ENCODE assay signal across 8 cellular contexts in the genomic region with DNA sequence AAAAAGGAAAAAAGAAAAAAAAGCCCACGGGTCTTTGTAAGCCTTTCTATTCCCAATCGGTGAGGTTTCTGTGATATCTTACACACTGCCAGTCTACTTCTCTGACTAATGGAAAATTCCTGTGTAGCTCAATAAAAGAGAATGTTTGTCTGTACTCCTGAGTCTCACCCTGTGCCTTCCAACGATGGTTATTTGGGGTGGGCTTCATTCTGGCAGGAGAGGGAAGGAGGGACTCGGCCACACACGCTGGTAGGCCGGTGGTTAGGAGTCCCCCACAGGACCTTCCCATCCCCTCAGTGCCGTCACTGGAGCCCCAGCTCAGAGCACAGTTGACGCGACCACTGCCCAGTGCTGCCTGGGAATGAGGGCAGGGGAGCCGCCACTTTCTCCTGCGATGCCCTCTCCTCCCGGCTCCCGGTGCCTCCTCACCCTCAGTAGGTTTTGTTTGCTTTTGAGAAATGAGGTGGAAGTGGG.
DNase-seq lines count a peak whose midpoint lies in the region; ATAC-seq and TF ChIP-seq lines count a peak whose summit lies in the region.

No MANE protein-coding gene starts in this region.

- no peaks in the 10 kb centered on the region for H3K27me3 ChIP-seq in trophoblast cell (ENCODE audit: insufficient read depth, low read length)

- peak overlapping the region; percentile 22 for H4K91ac ChIP-seq in trophoblast cell (ENCODE audit: low read depth, low read length)

- no peak for DNase-seq in activated naive CD4-positive, alpha-beta T cell treated with anti-CD3 and anti-CD28 coated beads, Interleukin-2, amount 10 ng/mL, durations not matched to agents 7 days and 5 days
- no peak for DNase-seq in activated naive CD4-positive, alpha-beta T cell treated with Interleukin-2 at 50 U/mL for 16 hours
- DNase-seq in WTC11 (ENCODE audit: low spot score) (peak; percentile 14), fibroblast of the aortic adventitia (ENCODE audit: low read depth) (peak; percentile 63), trophoblast cell (peak in 1 of 2 donors; percentile 22), NCI-H2171 treated with DMSO at 0.1 percent for 48 hours (lab: John Stamatoyannopoulos, UW) (no peak), NCI-H187 (lab: John Stamatoyannopoulos, UW) (no peak)

- peak overlapping the region; percentile 94 for H3K27ac Mint-ChIP-seq in activated naive CD4-positive, alpha-beta T cell treated with anti-CD3 and anti-CD28 coated beads, Interleukin-2, amount 10 ng/mL, durations not matched to agents 7 days and 5 days
- peak overlapping the region; percentile 33; the same call in 1 of the 2 replicates for H3K27ac Mint-ChIP-seq in WTC11

- peaks cover 11 to 18% of the 10 kb centered on the region in 2 experiments for H3K4me1 ChIP-seq in trophoblast cell (ENCODE audit: control insufficient read depth in 1 of 2, insufficient read depth in 2 of 2, low read length in 2 of 2)

- no peaks in the 10 kb centered on the region for H3K79me2 ChIP-seq in trophoblast cell (ENCODE audit: control insufficient read depth, insufficient read depth, low read length, poor library complexity)

- peak overlapping the region; percentile 55 for H2AK5ac ChIP-seq in trophoblast cell (ENCODE audit: low read length)

- no peak overlapping the region for H3K14ac ChIP-seq in trophoblast cell (ENCODE audit: low read length)

- H3K23ac ChIP-seq in trophoblast cell (ENCODE audit: low read length) = no peak overlapping the region

- H2BK5ac ChIP-seq in trophoblast cell (ENCODE audit: low read depth, low read length, poor library complexity) = no peak overlapping the region

- H3K9me3 ChIP-seq in trophoblast cell (ENCODE audit: insufficient read depth, low read depth, low read length) = peaks cover 1% of the 10 kb centered on the region

- H3K4me3 ChIP-seq in fibroblast of the aortic adventitia (ENCODE audit: low read depth, low read length) (peak overlapping the region; percentile 58), trophoblast cell (ENCODE audit: low read depth, low read length) (no peak overlapping the region)

- no peaks in the 10 kb centered on the region for H3K79me1 ChIP-seq in trophoblast cell (ENCODE audit: low read length)

- H3K4me3 Mint-ChIP-seq in activated naive CD4-positive, alpha-beta T cell treated with anti-CD3 and anti-CD28 coated beads, Interleukin-2, amount 10 ng/mL, durations not matched to agents 7 days and 5 days = peak overlapping the region; percentile 73
- peak overlapping the region; percentile 4; the same call in 1 of the 2 replicates for H3K4me3 Mint-ChIP-seq in WTC11

- CTCF ChIA-PET in activated naive CD4-positive, alpha-beta T cell treated with anti-CD3 and anti-CD28 coated beads, Interleukin-2, amount 10 ng/mL, durations not matched to agents 7 days and 5 days (lab: Charles Lee) = no interaction called here
- CTCF ChIA-PET in WTC11 (lab: Charles Lee) = interaction anchor here (1.0 to 4.7 kb wide), 11 partner anchors 11 to 328 kb away, joined by 3 to 65 read pairs (median 12); no protein-coding TSS in a partner anchor

- H2BK12ac ChIP-seq in trophoblast cell (ENCODE audit: low read length) = peak overlapping the region; percentile 44

- no peak overlapping the region for H3K18ac ChIP-seq in trophoblast cell (ENCODE audit: low read length)

- no peak overlapping the region for H2AFZ ChIP-seq in trophoblast cell (ENCODE audit: insufficient read depth, low read length, poor library complexity)

- H3K36me3 ChIP-seq in trophoblast cell (ENCODE audit: control insufficient read depth in 1 of 2, insufficient read depth in 2 of 2, low read length in 2 of 2) = peaks cover 6 to 7% of the 10 kb centered on the region in 2 experiments

- H3K4me1 Mint-ChIP-seq in activated naive CD4-positive, alpha-beta T cell treated with anti-CD3 and anti-CD28 coated beads, Interleukin-2, amount 10 ng/mL, durations not matched to agents 7 days and 5 days = peaks cover 44% of the 10 kb centered on the region
- peaks cover 35% of the 10 kb centered on the region for H3K4me1 Mint-ChIP-seq in WTC11

- peak overlapping the region; percentile 24 for H4K8ac ChIP-seq in trophoblast cell (ENCODE audit: low read depth, low read length)

- peaks cover 3% of the 10 kb centered on the region for H3K27me3 Mint-ChIP-seq in activated naive CD4-positive, alpha-beta T cell treated with anti-CD3 and anti-CD28 coated beads, Interleukin-2, amount 10 ng/mL, durations not matched to agents 7 days and 5 days
- no peaks in the 10 kb centered on the region for H3K27me3 Mint-ChIP-seq in WTC11 (ENCODE audit: low read depth)

- no peak overlapping the region for H3K27ac ChIP-seq in trophoblast cell (ENCODE audit: low read depth, low read length)

- H2BK120ac ChIP-seq in trophoblast cell (ENCODE audit: insufficient read depth, low read length, poor library complexity) = no peak overlapping the region

- H4K12ac ChIP-seq in trophoblast cell (ENCODE audit: low read depth, low read length) = peak overlapping the region; percentile 49

- no peak overlapping the region for H3K4me2 ChIP-seq in trophoblast cell (ENCODE audit: low read length)

- WGBS in trophoblast cell (ENCODE audit: extremely low coverage, insufficient coverage, insufficient read length) = no CpG with 5 or more reads among the region's 13 CpGs

- no peak overlapping the region for H3K9ac ChIP-seq in trophoblast cell (ENCODE audit: low read length)

- H3K36me3 Mint-ChIP-seq in activated naive CD4-positive, alpha-beta T cell treated with anti-CD3 and anti-CD28 coated beads, Interleukin-2, amount 10 ng/mL, durations not matched to agents 7 days and 5 days = peaks cover 4% of the 10 kb centered on the region
- peaks cover 2% of the 10 kb centered on the region; the same call in 1 of the 2 replicates for H3K36me3 Mint-ChIP-seq in WTC11

- TF ChIP-seq CTCF in WTC11 (IDR thresholded peaks at IDR 0.05) (no peak), fibroblast of the aortic adventitia (IDR thresholded peaks at IDR 0.05; ENCODE audit: insufficient read depth, low read length) (no peak)

- no peak for ATAC-seq in WTC11
- no peak for ATAC-seq in GM21786 (IDR thresholded peaks at IDR 0.05; ENCODE audit: unreplicated experiment)

- H3K9me3 Mint-ChIP-seq in activated naive CD4-positive, alpha-beta T cell treated with anti-CD3 and anti-CD28 coated beads, Interleukin-2, amount 10 ng/mL, durations not matched to agents 7 days and 5 days = no peaks in the 10 kb centered on the region
- H3K9me3 Mint-ChIP-seq in WTC11 = no peaks in the 10 kb centered on the region

- H3K4ac ChIP-seq in trophoblast cell (ENCODE audit: low read depth, low read length) = no peak overlapping the region

- POLR2A ChIA-PET in WTC11 (lab: Charles Lee) = no interaction called here

TF ChIP-seq in WTC11, 78 proteins besides CTCF, POLR2A, EP300 and RAD21:
- TF ChIP-seq ATF1 (CRISPR knock-in tag; IDR thresholded peaks at IDR 0.05) = no peak

Comparison
In these comparisons a context has a peak if more than half of its experiments do, and no peak if none do; other contexts are left out.
1. DNase-seq: peak in WTC11 (single experiment) and fibroblast of the aortic adventitia (single experiment); none in activated naive CD4-positive, alpha-beta T cell treated with anti-CD3 and anti-CD28 coated beads, Interleukin-2, amount 10 ng/mL, durations not matched to agents 7 days and 5 days (single experiment), activated naive CD4-positive, alpha-beta T cell treated with Interleukin-2 at 50 U/mL for 16 hours (single experiment), NCI-H2171 treated with DMSO at 0.1 percent for 48 hours (single experiment) and NCI-H187 (0 of 2).